1 cellular context compared by ENCODE assay signal in genomic region chr18:13219012-13219396, GRCh38.
TF ChIP-seq lines count a peak whose summit lies in the region.

No MANE protein-coding gene starts in this region.

TF ChIP-seq in endothelial cell of umbilical vein, 7 proteins besides CTCF, POLR2A, EP300 and RAD21:
- TF ChIP-seq MAX (IDR thresholded peaks at IDR 0.05; ENCODE audit: insufficient read depth, insufficient read length) (no peak), MYC (IDR thresholded peaks at IDR 0.05; ENCODE audit: low read depth, low read length) (no peak), EZH2 (IDR thresholded peaks at IDR 0.05; ENCODE audit: borderline replicate concordance, low read depth, low read length, severe bottlenecking) (peak; percentile 11)
